Comparison of ENCODE assay signal across 29 cellular contexts in the genomic region with DNA sequence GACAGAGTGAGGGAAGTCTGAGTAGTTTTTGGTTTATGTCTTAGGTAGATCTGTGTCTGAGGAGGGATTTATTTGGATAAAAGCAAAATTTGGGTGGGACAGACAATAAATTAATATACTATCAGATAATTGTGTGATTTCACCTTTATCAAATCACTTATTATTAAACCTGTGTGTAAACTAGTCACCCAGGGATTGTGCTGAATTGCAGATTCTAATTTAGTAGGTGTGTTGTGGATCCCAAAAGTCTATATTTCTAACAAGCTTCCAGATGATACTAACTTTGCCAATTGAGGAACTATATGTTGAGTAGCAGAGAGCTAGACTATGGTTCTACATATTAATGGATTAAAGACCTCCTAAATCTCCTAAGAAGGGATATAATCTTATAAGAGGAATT.
"Had no signal": no experiment of that assay in that cellular context is flagged by ENCODE, and none has a peak within 500 bp of the region (broad histone marks: within the 10 kb centered on the region; RNA-seq: fewer than 3 reads in every experiment).

No MANE protein-coding gene starts in this region.

- H3K27me3 Mint-ChIP-seq: dendritic cell treated with granulocyte-macrophage colony-stimulating factor and Interleukin-4, amounts not matched to agents 40 ng/mL and 50 ng/mL, for 4 days; effector memory CD8-positive, alpha-beta T cell had no signal

- H3K4me3 Mint-ChIP-seq: dendritic cell treated with granulocyte-macrophage colony-stimulating factor and Interleukin-4, amounts not matched to agents 40 ng/mL and 50 ng/mL, for 4 days; effector memory CD8-positive, alpha-beta T cell; endodermal cell had no signal

- FAIRE-seq: colon, endometrium, endothelial cell of umbilical vein, frontal cortex had no signal

- H3K36me3 ChIP-seq: colonic mucosa, esophagus muscularis mucosa, esophagus squamous epithelium, gastrocnemius medialis, gastroesophageal sphincter, heart left ventricle, heart right ventricle had no signal

- DNase-seq: colonic mucosa; cortex of kidney; dermis blood vessel endothelial cell; dorsolateral prefrontal cortex; effector CD4-positive, alpha-beta T cell; effector CD8-positive, alpha-beta T cell; effector memory CD4-positive, alpha-beta T cell; effector memory CD8-positive, alpha-beta T cell; endodermal cell; erythroblast; esophagus squamous epithelium; foreskin fibroblast; foreskin keratinocyte; foreskin melanocyte; gastrocnemius medialis; glutamatergic neuron; head of caudate nucleus; heart left ventricle; heart right ventricle had no signal

- H3K4me1 ChIP-seq: colonic mucosa, esophagus muscularis mucosa, esophagus squamous epithelium, foreskin keratinocyte, gastrocnemius medialis, gastroesophageal sphincter, heart left ventricle, heart right ventricle had no signal

- H3K4me1 Mint-ChIP-seq: endodermal cell had no signal

- H3K27ac ChIP-seq: colonic mucosa, coronary artery, dorsolateral prefrontal cortex, epithelial cell of prostate, esophagus muscularis mucosa, esophagus squamous epithelium, foreskin keratinocyte, gastrocnemius medialis, gastroesophageal sphincter, heart left ventricle, heart right ventricle had no signal

- H3K27ac Mint-ChIP-seq: dendritic cell treated with granulocyte-macrophage colony-stimulating factor and Interleukin-4, amounts not matched to agents 40 ng/mL and 50 ng/mL, for 4 days; effector memory CD8-positive, alpha-beta T cell; endodermal cell had no signal

- H3K27me3 ChIP-seq: colonic mucosa, dorsolateral prefrontal cortex, esophagus muscularis mucosa, esophagus squamous epithelium, foreskin keratinocyte, gastrocnemius medialis, gastroesophageal sphincter, heart left ventricle, heart right ventricle had no signal

- H3K4me3 ChIP-seq: colonic mucosa, coronary artery, dorsolateral prefrontal cortex, esophagus muscularis mucosa, esophagus squamous epithelium, gastrocnemius medialis, gastroesophageal sphincter, heart left ventricle, heart right ventricle had no signal

- ATAC-seq: effector memory CD8-positive, alpha-beta T cell; esophagus mucosa; foreskin keratinocyte; gastrocnemius medialis; gastroesophageal sphincter; heart left ventricle; heart right ventricle had no signal

- H3K9me3 ChIP-seq: esophagus muscularis mucosa, gastrocnemius medialis had no signal
